In the genomic region with DNA sequence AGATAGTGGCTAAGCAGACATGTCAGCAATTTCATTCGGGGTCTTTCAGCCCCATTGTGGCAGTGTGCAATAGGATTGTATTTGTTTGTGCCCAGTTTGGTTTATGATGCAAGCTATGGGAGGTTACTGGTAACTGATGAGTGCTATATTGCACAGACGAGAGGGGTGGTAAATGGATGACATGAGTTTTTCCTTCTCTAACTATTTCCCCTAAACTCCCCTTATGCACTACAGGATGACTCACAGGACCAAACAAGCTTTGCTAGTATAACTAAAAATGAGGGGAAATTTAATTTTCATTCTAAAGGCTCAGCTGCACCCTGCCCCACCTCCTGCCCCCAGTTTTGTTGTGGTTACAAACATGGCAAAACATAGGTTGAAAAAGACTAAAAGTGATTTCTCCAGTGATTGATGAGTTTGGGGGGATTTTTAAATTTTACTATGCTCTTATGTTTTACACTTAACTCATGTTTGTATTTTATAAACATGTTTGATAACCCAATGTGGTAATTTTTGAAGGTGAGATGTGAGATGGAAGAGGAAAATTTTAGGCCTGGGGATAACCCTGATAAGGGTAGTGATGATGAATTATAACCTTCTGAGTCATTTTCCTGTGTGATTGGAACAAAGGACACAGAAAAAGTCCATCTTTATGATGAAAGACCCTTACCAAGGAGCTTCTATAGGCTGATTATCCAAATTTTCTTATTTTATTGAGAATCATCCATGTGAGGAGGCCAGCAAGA, we compare ENCODE assay signal across 8 cellular contexts.
DNase-seq lines count a peak whose midpoint lies in the region; ATAC-seq lines count a peak whose summit lies in the region.

No MANE protein-coding gene starts in this region.

- CTCF ChIA-PET in activated CD4-positive, alpha-beta T cell treated with anti-CD3 and anti-CD28 coated beads, Interleukin-2, amount 10 ng/mL, durations not matched to agents 7 days and 5 days (lab: Charles Lee): interaction anchor here (0.5 to 1.8 kb wide), 5 partner anchors 14 to 176 kb away, joined by 3 to 5 read pairs (median 3); a partner anchor contains a TSS

- POLR2A ChIA-PET in activated CD4-positive, alpha-beta T cell treated with anti-CD3 and anti-CD28 coated beads, Interleukin-2, amount 10 ng/mL, durations not matched to agents 7 days and 5 days (lab: Charles Lee): interaction anchor here (1.2 kb wide), 1 partner anchor 61 kb away, joined by 4 read pairs; a partner anchor contains a TSS

- peak; percentile 24 for DNase-seq in activated gamma-delta T cell treated with anti-CD3 and anti-CD28 coated beads, Interleukin-2, amount 50 U/mL, for 16 hours (ENCODE audit: low read depth)
- DNase-seq in activated gamma-delta T cell treated with Interleukin-2 at 50 U/mL for 16 hours: no peak
- no peak for DNase-seq in activated CD4-positive, alpha-beta T cell treated with anti-CD3 and anti-CD28 coated beads, Interleukin-2, amount 10 ng/mL, durations not matched to agents 7 days and 5 days
- peak; percentile 77 for DNase-seq in fibroblast of peridontal ligament (ENCODE audit: extremely low read depth)
- DNase-seq in stimulated activated naive CD8-positive, alpha-beta T cell treated with anti-CD3 and anti-CD28 coated beads, Interleukin-15, amount 100 ng/mL, for 72 hours: peak; percentile 70 to 84
- DNase-seq in medulla oblongata (ENCODE audit: extremely low spot score): no peak
- DNase-seq in NCI-H187 (lab: John Stamatoyannopoulos, UW): no peak
- no peak for DNase-seq in posterior cingulate gyrus

- peak; percentile 91 for ATAC-seq in stimulated activated naive CD8-positive, alpha-beta T cell treated with anti-CD3 and anti-CD28 coated beads, Interleukin-15, amount 100 ng/mL, for 72 hours

- H3K36me3 Mint-ChIP-seq in activated CD4-positive, alpha-beta T cell treated with anti-CD3 and anti-CD28 coated beads, Interleukin-2, amount 10 ng/mL, durations not matched to agents 7 days and 5 days (ENCODE audit: low read depth): peaks cover 28% of the 10 kb centered on the region

- no peak overlapping the region for H3K4me3 Mint-ChIP-seq in activated CD4-positive, alpha-beta T cell treated with anti-CD3 and anti-CD28 coated beads, Interleukin-2, amount 10 ng/mL, durations not matched to agents 7 days and 5 days
- H3K4me3 Mint-ChIP-seq in stimulated activated naive CD8-positive, alpha-beta T cell treated with anti-CD3 and anti-CD28 coated beads, Interleukin-15, amount 100 ng/mL, for 72 hours: peak overlapping the region; percentile 77 to 82

- H3K9me3 Mint-ChIP-seq in activated CD4-positive, alpha-beta T cell treated with anti-CD3 and anti-CD28 coated beads, Interleukin-2, amount 10 ng/mL, durations not matched to agents 7 days and 5 days: peaks cover 49% of the 10 kb centered on the region
- H3K9me3 Mint-ChIP-seq in stimulated activated naive CD8-positive, alpha-beta T cell treated with anti-CD3 and anti-CD28 coated beads, Interleukin-15, amount 100 ng/mL, for 72 hours: peaks cover 59 to 60% of the 10 kb centered on the region in 2 donors

- intact Hi-C loops in posterior cingulate gyrus (cut with DNase I): no loop called here

- peaks cover 35% of the 10 kb centered on the region for H3K4me1 Mint-ChIP-seq in activated CD4-positive, alpha-beta T cell treated with anti-CD3 and anti-CD28 coated beads, Interleukin-2, amount 10 ng/mL, durations not matched to agents 7 days and 5 days
- H3K4me1 Mint-ChIP-seq in stimulated activated naive CD8-positive, alpha-beta T cell treated with anti-CD3 and anti-CD28 coated beads, Interleukin-15, amount 100 ng/mL, for 72 hours: peaks cover 49% of the 10 kb centered on the region

- peaks cover 10% of the 10 kb centered on the region for H3K27me3 Mint-ChIP-seq in activated CD4-positive, alpha-beta T cell treated with anti-CD3 and anti-CD28 coated beads, Interleukin-2, amount 10 ng/mL, durations not matched to agents 7 days and 5 days
- peaks cover 9% of the 10 kb centered on the region for H3K27me3 Mint-ChIP-seq in stimulated activated naive CD8-positive, alpha-beta T cell treated with anti-CD3 and anti-CD28 coated beads, Interleukin-15, amount 100 ng/mL, for 72 hours

- peak overlapping the region; percentile 76 for H3K27ac Mint-ChIP-seq in activated CD4-positive, alpha-beta T cell treated with anti-CD3 and anti-CD28 coated beads, Interleukin-2, amount 10 ng/mL, durations not matched to agents 7 days and 5 days
- H3K27ac Mint-ChIP-seq in stimulated activated naive CD8-positive, alpha-beta T cell treated with anti-CD3 and anti-CD28 coated beads, Interleukin-15, amount 100 ng/mL, for 72 hours: peak overlapping the region; percentile 100

Comparison
In these comparisons a context has a peak if more than half of its experiments do, and no peak if none do; other contexts are left out.
1. DNase-seq: peak in activated gamma-delta T cell treated with anti-CD3 and anti-CD28 coated beads, Interleukin-2, amount 50 U/mL, for 16 hours (single experiment), fibroblast of peridontal ligament (single experiment) and stimulated activated naive CD8-positive, alpha-beta T cell treated with anti-CD3 and anti-CD28 coated beads, Interleukin-15, amount 100 ng/mL, for 72 hours (2 of 2); none in activated gamma-delta T cell treated with Interleukin-2 at 50 U/mL for 16 hours (single experiment), activated CD4-positive, alpha-beta T cell treated with anti-CD3 and anti-CD28 coated beads, Interleukin-2, amount 10 ng/mL, durations not matched to agents 7 days and 5 days (single experiment), medulla oblongata (single experiment), NCI-H187 (0 of 2) and posterior cingulate gyrus (0 of 10).